ENCODE assay signal across 1 cellular context in the genomic region with DNA sequence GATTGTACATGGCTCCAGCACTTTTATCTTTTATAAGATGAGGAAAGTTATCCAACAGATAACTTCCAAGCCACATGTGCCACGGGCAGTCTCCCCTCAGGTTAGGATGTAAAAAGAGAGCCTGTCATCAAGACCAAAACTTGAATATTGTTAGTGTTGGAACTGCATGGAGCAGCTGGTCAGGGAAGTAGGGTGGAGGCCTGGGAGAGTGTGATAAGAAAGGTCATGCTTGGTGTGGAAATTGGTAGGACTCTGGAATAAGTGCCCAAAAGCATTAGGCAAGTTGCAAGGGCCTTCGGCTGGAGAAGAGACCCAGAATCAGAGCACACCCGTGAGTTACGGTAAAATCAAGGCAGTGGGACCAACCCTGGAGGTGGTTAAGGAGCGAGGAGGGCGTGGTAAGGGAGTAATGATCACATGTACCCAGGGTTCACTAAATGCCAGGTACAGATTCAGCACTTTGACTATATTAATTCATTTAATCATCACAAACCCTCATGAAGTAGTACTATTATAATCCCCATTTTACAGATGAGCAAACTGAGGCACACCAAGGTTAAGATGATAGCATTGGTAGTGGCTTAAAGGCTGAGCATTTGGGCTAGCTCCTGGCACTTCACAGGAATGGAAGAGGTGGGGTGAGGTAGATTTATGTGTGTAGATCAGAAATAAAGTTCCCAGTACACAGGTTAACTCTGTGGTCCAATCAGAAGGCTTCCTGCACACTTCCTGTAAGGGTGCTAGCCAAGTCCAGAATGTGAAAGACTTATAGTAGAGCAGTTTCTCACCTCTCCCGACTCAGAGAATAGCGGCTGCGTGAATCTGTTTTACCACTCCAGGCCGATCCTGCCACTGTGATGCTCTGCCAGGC.
TF ChIP-seq lines count a peak whose summit lies in the region.

No MANE protein-coding gene starts in this region.

TF ChIP-seq in HepG2, 621 proteins besides CTCF, POLR2A, EP300 and RAD21:
- TF ChIP-seq, protein P1, sequence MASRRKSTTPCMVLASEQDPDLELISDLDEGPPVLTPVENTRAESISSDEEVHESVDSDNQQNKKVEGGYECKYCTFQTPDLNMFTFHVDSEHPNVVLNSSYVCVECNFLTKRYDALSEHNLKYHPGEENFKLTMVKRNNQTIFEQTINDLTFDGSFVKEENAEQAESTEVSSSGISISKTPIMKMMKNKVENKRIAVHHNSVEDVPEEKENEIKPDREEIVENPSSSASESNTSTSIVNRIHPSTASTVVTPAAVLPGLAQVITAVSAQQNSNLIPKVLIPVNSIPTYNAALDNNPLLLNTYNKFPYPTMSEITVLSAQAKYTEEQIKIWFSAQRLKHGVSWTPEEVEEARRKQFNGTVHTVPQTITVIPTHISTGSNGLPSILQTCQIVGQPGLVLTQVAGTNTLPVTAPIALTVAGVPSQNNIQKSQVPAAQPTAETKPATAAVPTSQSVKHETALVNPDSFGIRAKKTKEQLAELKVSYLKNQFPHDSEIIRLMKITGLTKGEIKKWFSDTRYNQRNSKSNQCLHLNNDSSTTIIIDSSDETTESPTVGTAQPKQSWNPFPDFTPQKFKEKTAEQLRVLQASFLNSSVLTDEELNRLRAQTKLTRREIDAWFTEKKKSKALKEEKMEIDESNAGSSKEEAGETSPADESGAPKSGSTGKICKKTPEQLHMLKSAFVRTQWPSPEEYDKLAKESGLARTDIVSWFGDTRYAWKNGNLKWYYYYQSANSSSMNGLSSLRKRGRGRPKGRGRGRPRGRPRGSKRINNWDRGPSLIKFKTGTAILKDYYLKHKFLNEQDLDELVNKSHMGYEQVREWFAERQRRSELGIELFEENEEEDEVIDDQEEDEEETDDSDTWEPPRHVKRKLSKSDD (CRISPR knock-in tag; IDR thresholded peaks at IDR 0.05; ENCODE audit: low read depth) = no peak
- peak; percentile 69 for TF ChIP-seq ZNF629 (CRISPR knock-in tag; conservative IDR thresholded peaks at IDR 0.05)
